In genomic region chr2:241355983-241356870, GRCh38 we compare ENCODE assay signal across 2 cellular contexts.
TF ChIP-seq lines count a peak whose summit lies in the region.

Gene FARP2 (plus strand): TSS chr2:241356285. CDS start chr2:241373108, 16,823 bp downstream.

TF ChIP-seq in IMR-90, 13 proteins besides CTCF, POLR2A, EP300 and RAD21:
- no peak for TF ChIP-seq NFE2L2 (IDR thresholded peaks at IDR 0.05; ENCODE audit: low read depth, low read length)
- no peak for TF ChIP-seq RFX5 (IDR thresholded peaks at IDR 0.05; ENCODE audit: low read depth, low read length)
- peak; percentile 45; the same call in 1 of the 2 replicates for TF ChIP-seq MXI1 (IDR thresholded peaks at IDR 0.05; ENCODE audit: borderline replicate concordance, low read depth, low read length)
- TF ChIP-seq CHD1 (IDR thresholded peaks at IDR 0.05; ENCODE audit: low read depth, low read length) = no peak
- TF ChIP-seq SMC3 (IDR thresholded peaks at IDR 0.05; ENCODE audit: low read depth, low read length) = no peak
- no peak for TF ChIP-seq CEBPB (IDR thresholded peaks at IDR 0.05; ENCODE audit: low read depth, low read length)
- TF ChIP-seq MAZ (IDR thresholded peaks at IDR 0.05; ENCODE audit: borderline replicate concordance, low read depth, low read length) = peak; percentile 79; the same call in 1 of the 2 replicates
- no peak for TF ChIP-seq FOS (IDR thresholded peaks at IDR 0.05; ENCODE audit: low read depth, low read length)

TF ChIP-seq in endothelial cell of umbilical vein, 7 proteins besides CTCF, POLR2A, EP300 and RAD21:
- TF ChIP-seq MAX (IDR thresholded peaks at IDR 0.05; ENCODE audit: insufficient read depth, insufficient read length) = no peak
- no peak for TF ChIP-seq EZH2 (IDR thresholded peaks at IDR 0.05; ENCODE audit: borderline replicate concordance, low read depth, low read length, severe bottlenecking)
- TF ChIP-seq POLR2AphosphoS5 (IDR thresholded peaks at IDR 0.05; ENCODE audit: insufficient read depth, low read depth, low read length) = peak; percentile 96
